Comparison of ENCODE assay signal across 9 cellular contexts in genomic region chr11:125433454-125434121, GRCh38.
DNase-seq lines count a peak whose midpoint lies in the region; ATAC-seq and TF ChIP-seq lines count a peak whose summit lies in the region.
"Had no signal": no experiment of that assay in that cellular context is flagged by ENCODE, and none has a peak within 500 bp of the region (broad histone marks: within the 10 kb centered on the region; RNA-seq: fewer than 3 reads in every experiment).

No MANE protein-coding gene starts in this region.

- no peaks in the 10 kb centered on the region for H3K36me3 ChIP-seq in HAP-1 (replicated peaks)
- no peaks in the 10 kb centered on the region for H3K36me3 ChIP-seq in testis (ENCODE audit: low read depth, missing control alignments)

- TF ChIP-seq CTCF in choroid plexus epithelial cell (conservative IDR thresholded peaks at IDR 0.05; ENCODE audit: low read depth, low read length) (peak; percentile 86), testis (IDR thresholded peaks at IDR 0.05) (peak in 1 of 3 experiments; percentile 22)

- in situ Hi-C loops in HAP-1 (cut with MboI; ENCODE audit: low sequenced_read_pairs) = no loop called here

- DNase-seq in NCI-H748 (lab: John Stamatoyannopoulos, UW; ENCODE audit: unreplicated experiment) (peak; percentile 28), NCI-H748 treated with DMSO at 0.1 percent for 48 hours (lab: John Stamatoyannopoulos, UW) (no peak), HAP-1 (ENCODE audit: low spot score in 2 of 2) (peak; percentile 72 to 80), NCI-H82 treated with DMSO at 0.1 percent for 48 hours (lab: John Stamatoyannopoulos, UW; ENCODE audit: unreplicated experiment) (peak; percentile 51), choroid plexus epithelial cell (ENCODE audit: low read depth) (peak; percentile 84), testis (peak; percentile 60)
- DNase-seq: activated T-cell treated with anti-CD3 and anti-CD28 coated beads, Interleukin-2, amount 50 U/mL, for 4 hours had no signal

- no peak for ATAC-seq in HG03469 (IDR thresholded peaks at IDR 0.05; ENCODE audit: unreplicated experiment)

- H3K4me1 ChIP-seq in HAP-1 (peaks cover 5% of the 10 kb centered on the region; the same call in 1 of the 2 replicates), testis (no peaks in the 10 kb centered on the region)

- H3K4me3 ChIP-seq in HAP-1 = no peak overlapping the region
- no peak overlapping the region for H3K4me3 ChIP-seq in choroid plexus epithelial cell (ENCODE audit: low read depth, low read length)
- H3K4me3 ChIP-seq in testis = no peak overlapping the region

- intact Hi-C loops in testis (cut with DNase I; ENCODE audit: low total_unique reads) = no loop called here

- peak overlapping the region; percentile 71 for H3K27ac ChIP-seq in layer of hippocampus (ENCODE audit: low read depth, low read length)
- no peak overlapping the region for H3K27ac ChIP-seq in testis

- 34 to 39% methylated on average over 11 of the region's 11 CpGs for WGBS in testis, 2 donors

- H3K9me3 ChIP-seq in HAP-1 (no peaks in the 10 kb centered on the region), testis (no peaks in the 10 kb centered on the region)

- no peak for TF ChIP-seq POLR2A in testis (IDR thresholded peaks at IDR 0.05)

- H3K27me3 ChIP-seq in HAP-1 (ENCODE audit: low read depth) = peaks cover 5% of the 10 kb centered on the region; the same call in 1 of the 2 replicates
- no peaks in the 10 kb centered on the region for H3K27me3 ChIP-seq in layer of hippocampus (ENCODE audit: control insufficient read depth, insufficient read depth, low read length)
- H3K27me3 ChIP-seq in testis = no peaks in the 10 kb centered on the region
